11 cellular contexts compared by ENCODE assay signal in the genomic region with DNA sequence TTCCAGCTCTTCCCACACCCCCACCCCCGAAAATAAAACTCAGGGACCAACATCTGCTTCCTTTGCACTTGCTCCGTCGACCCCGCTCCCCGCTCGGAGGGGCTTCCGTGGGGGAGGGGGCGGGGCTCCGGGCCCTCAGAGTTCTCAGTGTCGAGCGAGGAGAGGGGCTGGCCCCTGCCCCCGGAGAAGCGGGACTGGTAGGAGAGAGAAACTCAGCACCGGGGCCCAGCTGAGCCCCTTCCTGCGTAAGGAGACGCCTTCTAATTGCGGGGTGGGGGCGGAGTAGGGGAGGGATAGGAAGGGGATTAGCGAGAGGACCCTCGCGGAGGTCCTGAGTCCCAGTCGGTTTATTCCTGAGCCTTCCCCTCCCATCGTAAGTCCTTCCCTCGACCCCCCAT. TPM values are rescaled to one million over a fixed set of nuclear protein-coding genes. Genes with fewer than 3 reads are reported as not detected.
DNase-seq lines count a peak whose midpoint lies in the region; ATAC-seq and TF ChIP-seq lines count a peak whose summit lies in the region.
"Had no signal": no experiment of that assay in that cellular context is flagged by ENCODE, and none has a peak within 500 bp of the region (broad histone marks: within the 10 kb centered on the region; RNA-seq: fewer than 3 reads in every experiment).

No MANE protein-coding gene starts in this region.

- H3K4me3 ChIP-seq in OCI-LY1 (ENCODE audit: low read depth, low read length, poor library complexity, severe bottlenecking) (no peak overlapping the region), ovary (peak overlapping the region; percentile 29)

- H3K27me3 Mint-ChIP-seq in Calu3 (ENCODE audit: unreplicated experiment) (peaks cover 85% of the 10 kb centered on the region), endothelial cell (ENCODE audit: unreplicated experiment) (peaks cover 17% of the 10 kb centered on the region)

- no peaks in the 10 kb centered on the region for H3K36me3 ChIP-seq in OCI-LY1 (ENCODE audit: insufficient read depth, low read length)
- no peaks in the 10 kb centered on the region for H3K36me3 ChIP-seq in ovary

- 1 to 3% (median 2%) methylated on average over 24 of the region's 24 CpGs for WGBS in ovary, 3 donors

- no TSS peak for BruUV-seq in Calu3 (replicated peaks; lab: Mats Ljungman, UMichigan)

- peaks cover 9% of the 10 kb centered on the region for H3K4me1 Mint-ChIP-seq in Calu3 (ENCODE audit: low read depth, unreplicated experiment)
- peaks cover 9% of the 10 kb centered on the region for H3K4me1 Mint-ChIP-seq in endothelial cell (ENCODE audit: unreplicated experiment)

- peaks cover 8% of the 10 kb centered on the region for H3K4me1 ChIP-seq in OCI-LY1 (ENCODE audit: insufficient read depth, low read length, severe bottlenecking)
- peaks cover 2% of the 10 kb centered on the region for H3K4me1 ChIP-seq in ovary (ENCODE audit: insufficient read depth)

- no peak for DNase-seq in Calu3
- no peak for DNase-seq in endothelial cell (ENCODE audit: low spot score)
- no peak for DNase-seq in ovary
- DNase-seq in NCI-H2171 treated with DMSO at 0.1 percent for 48 hours (lab: John Stamatoyannopoulos, UW), result no peak
- DNase-seq: PC-3 had no signal

- H3K27me3 ChIP-seq in OCI-LY1 (ENCODE audit: insufficient read depth, low read length) (peaks cover 10% of the 10 kb centered on the region; the same call in 1 of the 2 replicates), ovary (no peaks in the 10 kb centered on the region)

- no peaks in the 10 kb centered on the region for H3K79me2 ChIP-seq in OCI-LY1 (ENCODE audit: insufficient read depth, low read length)

- H4K20me1 ChIP-seq in OCI-LY1 (ENCODE audit: insufficient read depth, low read length), result no peaks in the 10 kb centered on the region

- H3K9me3 ChIP-seq in OCI-LY1 (ENCODE audit: low read length), result no peaks in the 10 kb centered on the region
- no peaks in the 10 kb centered on the region for H3K9me3 ChIP-seq in ovary

- no peaks in the 10 kb centered on the region for H3K9me2 ChIP-seq in OCI-LY1 (ENCODE audit: low read depth, low read length)

- TF ChIP-seq CTCF in Calu3 (IDR thresholded peaks at IDR 0.05; ENCODE audit: unreplicated experiment) (no peak), OCI-LY1 (IDR thresholded peaks at IDR 0.05; ENCODE audit: low read length) (no peak), endothelial cell (IDR thresholded peaks at IDR 0.05; ENCODE audit: unreplicated experiment) (no peak), ovary (IDR thresholded peaks at IDR 0.05) (no peak)

- no peak for TF ChIP-seq EP300 in ovary (IDR thresholded peaks at IDR 0.05)

- H3K27ac ChIP-seq in OCI-LY1 (ENCODE audit: low read depth, low read length, poor library complexity, severe bottlenecking) (no peak overlapping the region), ovary (no peak overlapping the region)
- H3K27ac ChIP-seq: epithelial cell of prostate had no signal

- H3K4me3 Mint-ChIP-seq in Calu3 (ENCODE audit: low read depth, unreplicated experiment) (peak overlapping the region; percentile 3), endothelial cell (ENCODE audit: unreplicated experiment) (peak overlapping the region; percentile 48)

- H3K27ac Mint-ChIP-seq in Calu3 (ENCODE audit: unreplicated experiment) (no peak overlapping the region), endothelial cell (ENCODE audit: unreplicated experiment) (no peak overlapping the region)

- ATAC-seq in GM19035 (IDR thresholded peaks at IDR 0.05; ENCODE audit: unreplicated experiment) (no peak), HG03565 (IDR thresholded peaks at IDR 0.05; ENCODE audit: unreplicated experiment) (no peak), HG03135 (IDR thresholded peaks at IDR 0.05; ENCODE audit: unreplicated experiment) (no peak)
- ATAC-seq: PC-3 had no signal

- peak overlapping the region; percentile 23; the same call in 1 of the 2 replicates for H3K4me2 ChIP-seq in OCI-LY1 (ENCODE audit: low read length)

- no peaks in the 10 kb centered on the region for H3K9me3 Mint-ChIP-seq in Calu3 (ENCODE audit: low read depth, unreplicated experiment)
- H3K9me3 Mint-ChIP-seq in endothelial cell (ENCODE audit: unreplicated experiment), result no peaks in the 10 kb centered on the region

- H3K9ac ChIP-seq in OCI-LY1 (ENCODE audit: low read length), result no peak overlapping the region

- TF ChIP-seq POLR2A in ovary (IDR thresholded peaks at IDR 0.05), result no peak

- H2AFZ ChIP-seq in OCI-LY1 (ENCODE audit: low read length), result no peak overlapping the region

- intact Hi-C loops in Calu3 (cut with micrococcal nuclease; ENCODE audit: unreplicated experiment) (no loop called here), ovary (cut with DNase I) (no loop called here)

- H3K36me3 Mint-ChIP-seq in Calu3 (ENCODE audit: insufficient read depth, unreplicated experiment) (peaks cover 9% of the 10 kb centered on the region), endothelial cell (ENCODE audit: low read depth, unreplicated experiment) (no peaks in the 10 kb centered on the region)

- CTCF ChIA-PET in Calu3 (lab: Charles Lee), result no interaction called here

- H3F3A ChIP-seq in OCI-LY1 (ENCODE audit: insufficient read depth, low read length), result no peaks in the 10 kb centered on the region

RNA-seq across cellular contexts. Expression of a gene that starts 22.3 kb away (rescaled TPM):
- not detected in 2 replicates for total RNA-seq in Calu3 (2022)
- total RNA-seq in endothelial cell (ENCODE audit: unreplicated experiment), result not detected
- total RNA-seq in ovary, result under 1 TPM in 1 of 7 donors, not detected in 6; 0.36 TPM
- not detected for polyA plus RNA-seq in ovary
- total RNA-seq: HT1080, PC-3 had no signal

RNA-seq across cellular contexts. Expression of a gene that starts 32.5 kb away (rescaled TPM):
- total RNA-seq in Calu3 (2022) (0.17 and 0.29 TPM in 2 replicates), endothelial cell (ENCODE audit: unreplicated experiment) (1.0 TPM), ovary (under 1 TPM in 2 of 7 donors, not detected in 5; 0.03 to 0.11 TPM)
- under 1 TPM in 1 of 2 donors, not detected in 1; 0.06 TPM for polyA plus RNA-seq in ovary
- total RNA-seq: PC-3 had no signal

RNA-seq across cellular contexts. Expression of a gene that starts 32.8 kb away (rescaled TPM):
- total RNA-seq in Calu3 (2022), result 2.3 and 5.4 TPM in 2 replicates
- 1.1 TPM for total RNA-seq in endothelial cell (ENCODE audit: unreplicated experiment)
- total RNA-seq in ovary, result 1 to 10 TPM in 6 of 7 donors, under 1 TPM in 1; 0.80 to 2.6 (median 1.6) TPM
- 1 to 10 TPM; 1.7 to 1.8 TPM for polyA plus RNA-seq in ovary
- total RNA-seq: HT1080 had no signal

RNA-seq across cellular contexts. Expression of a gene that starts 46.5 kb away (rescaled TPM):
- total RNA-seq in Calu3 (2022) (82.6 and 86.8 TPM in 2 replicates), endothelial cell (ENCODE audit: unreplicated experiment) (4.5 TPM), ovary (100 to 1,000 TPM in 1 of 7 donors, 10 to 100 TPM in 6; 25.0 to 120 (median 44.7) TPM)
- polyA plus RNA-seq in ovary, result 10 to 100 TPM; 13.6 to 55.5 TPM
